Comparison of ENCODE assay signal across 8 cellular contexts in the genomic region with DNA sequence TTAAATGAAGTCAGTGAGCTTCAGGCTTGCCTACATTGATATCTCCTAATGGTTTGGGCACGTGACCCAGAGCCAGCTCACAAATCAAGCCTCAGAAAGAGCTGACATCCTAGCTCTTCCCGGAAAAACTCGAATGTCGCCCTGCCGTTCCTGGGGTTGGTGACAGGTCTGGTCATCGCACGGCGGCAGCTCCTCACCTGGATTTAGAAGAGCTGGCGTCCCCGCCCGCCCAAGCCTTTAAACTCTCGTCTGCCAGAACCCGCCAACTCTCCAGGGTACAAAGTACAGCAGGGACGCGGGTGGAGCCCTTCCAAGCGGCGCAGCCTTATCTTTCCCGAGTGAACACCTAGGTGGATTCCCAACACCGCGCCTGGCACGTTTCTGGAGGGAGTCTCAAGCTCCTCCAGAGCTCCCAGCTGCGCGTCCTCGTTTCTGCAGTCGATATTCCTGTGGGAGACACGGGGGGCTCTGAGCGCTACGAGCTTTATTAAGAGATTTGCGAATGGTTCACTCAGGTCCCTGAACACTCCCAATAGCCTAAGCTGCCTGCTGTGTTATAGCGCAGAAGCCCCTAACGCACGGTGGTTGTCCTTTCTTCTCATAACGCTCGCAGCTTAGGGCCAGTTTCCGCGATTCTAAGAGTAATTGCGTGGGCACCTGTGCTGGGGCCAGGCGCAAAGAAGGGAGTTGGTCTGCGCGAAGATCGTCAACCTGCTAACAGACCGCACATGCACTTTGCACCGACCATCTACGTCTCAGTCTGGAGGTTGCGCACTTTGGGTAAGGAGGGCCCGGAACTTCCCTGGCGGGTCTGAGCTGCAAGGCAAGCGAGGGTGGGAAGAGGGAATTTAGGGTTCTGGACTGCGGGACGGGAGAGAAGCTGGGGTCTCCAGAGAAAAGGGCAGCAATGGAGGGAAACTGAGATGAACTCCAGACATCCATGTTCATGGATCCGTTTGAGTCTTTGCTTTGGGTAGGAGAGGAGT. TPM values are rescaled to one million over a fixed set of nuclear protein-coding genes. Genes with fewer than 3 reads are reported as not detected.
DNase-seq lines count a peak whose midpoint lies in the region; ATAC-seq, FAIRE-seq and TF ChIP-seq lines count a peak whose summit lies in the region.

SSTR1 (plus strand) TSS at position 75 of the 986 bp plus-strand sequence. CDS start 1,486 bp downstream, outside the sequence.

- no peaks in the 10 kb centered on the region for H3K36me3 ChIP-seq in suprapubic skin

- no peak for FAIRE-seq in urothelium cell line (lab: Jason Lieb, UNC)

- peak within 1 kb of the TSS; percentile 47 for H3K4me3 ChIP-seq in suprapubic skin

- ATAC-seq in left colon (peak; percentile 85), GM19023 (IDR thresholded peaks at IDR 0.05; ENCODE audit: unreplicated experiment) (no peak)

- TF ChIP-seq POLR2A in suprapubic skin (IDR thresholded peaks at IDR 0.05) = no peak

- TF ChIP-seq EP300 in suprapubic skin (IDR thresholded peaks at IDR 0.05) = no peak

- WGBS in suprapubic skin = 4% methylated on average over 38 of the region's 51 CpGs

- H3K4me1 ChIP-seq in suprapubic skin = peaks cover 41% of the 10 kb centered on the region

- no peak within 1 kb of the TSS for H3K27ac ChIP-seq in suprapubic skin

- peaks cover 3% of the 10 kb centered on the region for H3K9me3 ChIP-seq in suprapubic skin

- peaks cover 53% of the 10 kb centered on the region for H3K27me3 ChIP-seq in suprapubic skin

- TF ChIP-seq CTCF in suprapubic skin (IDR thresholded peaks at IDR 0.05) = no peak

- DNase-seq in NCI-H82 (lab: John Stamatoyannopoulos, UW) (peak; percentile 29), NCI-H82 treated with DMSO at 0.1 percent for 48 hours (lab: John Stamatoyannopoulos, UW; ENCODE audit: unreplicated experiment) (no peak), astrocyte of the hippocampus (ENCODE audit: low read depth, low spot score) (peak; percentile 10), left colon (peak; percentile 89 to 90), suprapubic skin (ENCODE audit: low spot score in 2 of 2) (no peak), urothelium cell line (ENCODE audit: low spot score) (no peak), inferior parietal cortex (ENCODE audit: extremely low spot score) (no peak)

- intact Hi-C loops in left colon (cut with DNase I, micrococcal nuclease) = no loop called here

RNA-seq across cellular contexts. Expression of gene SSTR1, which starts in this region (rescaled TPM):
- total RNA-seq in left colon (10 to 100 TPM; 10.0 to 10.5 TPM), suprapubic skin (under 1 TPM in 3 of 4 donors, not detected in 1; 0.24 to 0.98 (median 0.44) TPM)

Comparison
In these comparisons a context has a peak if more than half of its experiments do, and no peak if none do; other contexts are left out.
1. RNA of gene SSTR1 (total RNA-seq): 10.0 to 10.5 TPM in left colon; 0.24 to 0.98 TPM in suprapubic skin; every median in the first group is over 4 times any median in the second.
2. DNase-seq: peak in NCI-H82 (single experiment), astrocyte of the hippocampus (single experiment) and left colon (2 of 2); none in NCI-H82 treated with DMSO at 0.1 percent for 48 hours (single experiment), suprapubic skin (0 of 2), urothelium cell line (single experiment) and inferior parietal cortex (single experiment).